Comparison of ENCODE assay signal across 28 cellular contexts in the genomic region with DNA sequence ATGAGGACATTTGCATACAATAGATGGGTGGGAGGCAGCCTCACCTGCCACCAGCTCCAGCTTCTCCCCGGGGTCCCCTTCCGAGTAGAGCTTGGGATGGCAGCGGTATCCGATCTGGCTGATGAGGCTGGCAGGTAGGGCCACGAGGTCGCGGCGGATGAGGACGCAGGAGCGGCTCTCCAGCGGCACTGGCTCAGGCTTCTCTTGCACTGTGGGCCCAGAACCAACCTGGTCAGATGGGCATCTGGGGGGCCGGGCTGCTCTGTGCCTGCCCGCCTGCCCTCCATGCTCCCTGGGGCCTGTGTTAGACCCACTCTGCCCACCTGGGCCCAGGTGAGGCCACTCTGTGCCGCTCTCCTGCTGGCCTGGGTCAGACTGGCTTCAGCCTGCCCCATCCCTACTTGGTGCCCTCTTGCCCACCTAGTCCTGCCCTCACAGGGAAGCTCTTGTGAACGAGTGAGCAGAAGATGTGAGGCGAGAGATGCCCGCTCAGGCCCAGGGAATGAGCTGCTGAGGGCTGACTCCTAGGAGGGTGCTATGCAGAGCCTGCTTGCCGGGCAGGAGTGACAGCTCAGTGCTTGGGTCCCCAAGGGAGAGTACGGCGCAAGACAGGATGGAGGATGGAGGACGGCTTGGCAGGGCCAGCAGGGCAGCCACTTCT. TPM values are rescaled to one million over a fixed set of nuclear protein-coding genes. Genes with fewer than 3 reads are reported as not detected.
DNase-seq lines count a peak whose midpoint lies in the region; ATAC-seq and TF ChIP-seq lines count a peak whose summit lies in the region.
"Had no signal": no experiment of that assay in that cellular context is flagged by ENCODE, and none has a peak within 500 bp of the region (broad histone marks: within the 10 kb centered on the region; RNA-seq: fewer than 3 reads in every experiment).

No MANE protein-coding gene starts in this region.

- WGBS in heart left ventricle, 4 donors, result 89 to 93% (median 92%) methylated on average over 21 of the region's 21 CpGs
- WGBS in aorta, 2 donors, result 91 to 93% methylated on average over 21 of the region's 21 CpGs

- no peak overlapping the region for H3K27ac ChIP-seq in left ventricle myocardium inferior (replicated peaks)
- H3K27ac ChIP-seq in heart left ventricle, result no peak overlapping the region
- H3K27ac ChIP-seq in neural progenitor cell, result no peak overlapping the region
- H3K27ac ChIP-seq in aorta (ENCODE audit: low read depth in 1 of 2, low read length in 2 of 2), result no peak overlapping the region
- H3K27ac ChIP-seq: colonic mucosa had no signal

- H3K36me3 ChIP-seq in left ventricle myocardium inferior (peaks cover 20% of the 10 kb centered on the region), heart left ventricle (peaks cover 0 to 22% (median 11%) of the 10 kb centered on the region in 9 donors), neural progenitor cell (no peaks in the 10 kb centered on the region), aorta (ENCODE audit: control insufficient read depth in 1 of 2, insufficient read depth in 2 of 2, low read length in 1 of 2) (no peaks in the 10 kb centered on the region)
- H3K36me3 ChIP-seq: breast epithelium, colonic mucosa, HAP-1 had no signal

- no peaks in the 10 kb centered on the region for H3K27me3 Mint-ChIP-seq in chondrocyte (ENCODE audit: low read depth)
- H3K27me3 Mint-ChIP-seq in neural progenitor cell (ENCODE audit: insufficient read depth, low read depth), result peaks cover 2% of the 10 kb centered on the region
- H3K27me3 Mint-ChIP-seq in nephron progenitor cell (ENCODE audit: low read depth, poor library complexity), result peaks cover 16% of the 10 kb centered on the region
- H3K27me3 Mint-ChIP-seq: activated naive CD4-positive, alpha-beta T cell treated with anti-CD3 and anti-CD28 coated beads, Interleukin-2, amount 10 ng/mL, durations not matched to agents 7 days and 5 days had no signal

- H3K4me3 Mint-ChIP-seq in chondrocyte (ENCODE audit: unreplicated experiment) (no peak overlapping the region), neural progenitor cell (no peak overlapping the region), nephron progenitor cell (no peak overlapping the region)
- H3K4me3 Mint-ChIP-seq: activated naive CD4-positive, alpha-beta T cell treated with anti-CD3 and anti-CD28 coated beads, Interleukin-2, amount 10 ng/mL, durations not matched to agents 7 days and 5 days; activated T-cell treated with anti-CD3 and anti-CD28 coated beads, Interleukin-2, amount 50 U/mL, for 72 hours; T-helper 2 cell treated with Interferon-gamma antibody and Interleukin-4, amounts not matched to agents 5 μg/mL and 100 μg/mL, for 36 hours had no signal

- ATAC-seq in heart left ventricle, result no peak
- ATAC-seq in aorta (ENCODE audit: low FRiP score), result no peak
- ATAC-seq in HG02973 (IDR thresholded peaks at IDR 0.05; ENCODE audit: unreplicated experiment), result no peak
- ATAC-seq: activated T-cell treated with anti-CD3 and anti-CD28 coated beads, Interleukin-2, amount 50 U/mL, for 72 hours; left colon had no signal

- no peaks in the 10 kb centered on the region for H3K79me2 ChIP-seq in neural progenitor cell (ENCODE audit: low read depth)

- H3K4me1 ChIP-seq in left ventricle myocardium inferior, result peaks cover 42% of the 10 kb centered on the region
- peaks cover 8 to 37% (median 19%) of the 10 kb centered on the region in 12 donors for H3K4me1 ChIP-seq in heart left ventricle
- H3K4me1 ChIP-seq in neural progenitor cell, result peaks cover 16% of the 10 kb centered on the region
- no peaks in the 10 kb centered on the region for H3K4me1 ChIP-seq in aorta (ENCODE audit: control insufficient read depth in 1 of 2, insufficient read depth in 2 of 2, low read length in 2 of 2)
- H3K4me1 ChIP-seq: breast epithelium, colonic mucosa had no signal

- no peak overlapping the region for H3K27ac Mint-ChIP-seq in chondrocyte (ENCODE audit: unreplicated experiment)
- peak overlapping the region; percentile 53 for H3K27ac Mint-ChIP-seq in neural progenitor cell
- no peak overlapping the region for H3K27ac Mint-ChIP-seq in nephron progenitor cell
- H3K27ac Mint-ChIP-seq: activated naive CD4-positive, alpha-beta T cell treated with anti-CD3 and anti-CD28 coated beads, Interleukin-2, amount 10 ng/mL, durations not matched to agents 7 days and 5 days; activated T-cell treated with anti-CD3 and anti-CD28 coated beads, Interleukin-2, amount 50 U/mL, for 72 hours; T-helper 2 cell treated with Interferon-gamma antibody and Interleukin-4, amounts not matched to agents 5 μg/mL and 100 μg/mL, for 36 hours had no signal

- H2AFZ ChIP-seq in neural progenitor cell (replicated peaks), result no peak overlapping the region

- peaks cover 4% of the 10 kb centered on the region for H3F3A ChIP-seq in neural progenitor cell (ENCODE audit: low read depth)

- H3K4me2 ChIP-seq in neural progenitor cell, result no peak overlapping the region

- H3K36me3 Mint-ChIP-seq in chondrocyte (ENCODE audit: low read depth), result peaks cover 1% of the 10 kb centered on the region
- H3K36me3 Mint-ChIP-seq in neural progenitor cell, result no peaks in the 10 kb centered on the region
- H3K36me3 Mint-ChIP-seq in nephron progenitor cell (ENCODE audit: low read depth), result no peaks in the 10 kb centered on the region
- H3K36me3 Mint-ChIP-seq: activated naive CD4-positive, alpha-beta T cell treated with anti-CD3 and anti-CD28 coated beads, Interleukin-2, amount 10 ng/mL, durations not matched to agents 7 days and 5 days had no signal

- H3K9me3 Mint-ChIP-seq in chondrocyte (ENCODE audit: low read depth) (no peaks in the 10 kb centered on the region), neural progenitor cell (no peaks in the 10 kb centered on the region), nephron progenitor cell (peaks cover 8% of the 10 kb centered on the region)
- H3K9me3 Mint-ChIP-seq: activated naive CD4-positive, alpha-beta T cell treated with anti-CD3 and anti-CD28 coated beads, Interleukin-2, amount 10 ng/mL, durations not matched to agents 7 days and 5 days; activated T-cell treated with anti-CD3 and anti-CD28 coated beads, Interleukin-2, amount 50 U/mL, for 72 hours; T-helper 2 cell treated with Interferon-gamma antibody and Interleukin-4, amounts not matched to agents 5 μg/mL and 100 μg/mL, for 36 hours had no signal

- no peaks in the 10 kb centered on the region for H3K9me3 ChIP-seq in left ventricle myocardium inferior (replicated peaks)
- H3K9me3 ChIP-seq in heart left ventricle, result no peaks in the 10 kb centered on the region
- no peaks in the 10 kb centered on the region for H3K9me3 ChIP-seq in neural progenitor cell (ENCODE audit: low read depth)
- no peaks in the 10 kb centered on the region for H3K9me3 ChIP-seq in aorta (ENCODE audit: control insufficient read depth, low read length)
- H3K9me3 ChIP-seq: breast epithelium, colonic mucosa, HAP-1, tibial nerve had no signal

- no peak overlapping the region for H3K9ac ChIP-seq in neural progenitor cell

- TF ChIP-seq POLR2A in heart left ventricle (IDR thresholded peaks at IDR 0.05), result no peak

- no peak overlapping the region for H3K4me3 ChIP-seq in left ventricle myocardium inferior
- H3K4me3 ChIP-seq in heart left ventricle, result no peak overlapping the region
- no peak overlapping the region for H3K4me3 ChIP-seq in neural progenitor cell
- no peak overlapping the region for H3K4me3 ChIP-seq in aorta (ENCODE audit: low read length in 2 of 2)
- H3K4me3 ChIP-seq: breast epithelium, colonic mucosa, HAP-1, tibial nerve had no signal

- peaks cover 8% of the 10 kb centered on the region for H4K20me1 ChIP-seq in neural progenitor cell (ENCODE audit: low read depth)

- H3K27me3 ChIP-seq in left ventricle myocardium inferior (ENCODE audit: low read depth) (no peaks in the 10 kb centered on the region), heart left ventricle (no peaks in the 10 kb centered on the region), neural progenitor cell (no peaks in the 10 kb centered on the region), aorta (ENCODE audit: control insufficient read depth in 1 of 2, insufficient read depth in 2 of 2, low read length in 1 of 2) (no peaks in the 10 kb centered on the region)
- H3K27me3 ChIP-seq: breast epithelium, colonic mucosa, tibial nerve had no signal

- peaks cover 8% of the 10 kb centered on the region for H3K4me1 Mint-ChIP-seq in chondrocyte (ENCODE audit: low read depth)
- peaks cover 27% of the 10 kb centered on the region for H3K4me1 Mint-ChIP-seq in neural progenitor cell
- H3K4me1 Mint-ChIP-seq in nephron progenitor cell, result peaks cover 14% of the 10 kb centered on the region
- H3K4me1 Mint-ChIP-seq: activated naive CD4-positive, alpha-beta T cell treated with anti-CD3 and anti-CD28 coated beads, Interleukin-2, amount 10 ng/mL, durations not matched to agents 7 days and 5 days had no signal

- intact Hi-C loops in left ventricle myocardium inferior (cut with micrococcal nuclease), result no loop called here
- intact Hi-C loops in heart left ventricle (cut with DNase I), result no loop called here
- intact Hi-C loops in aorta (cut with DNase I), result no loop called here

- peak; percentile 11 for DNase-seq in left ventricle myocardium inferior
- DNase-seq in heart left ventricle, result no peak
- DNase-seq in chondrocyte (ENCODE audit: low spot score), result peak; percentile 77
- no peak for DNase-seq in neural progenitor cell (ENCODE audit: low spot score)
- DNase-seq in aorta, result peak; percentile 35 to 73
- no peak for DNase-seq in nephron progenitor cell
- no peak for DNase-seq in NCI-H510A treated with DMSO at 0.1 percent for 48 hours (lab: John Stamatoyannopoulos, UW)
- DNase-seq: activated CD4-positive, alpha-beta T cell treated with anti-CD3 and anti-CD28 coated beads for 48 hours; activated naive CD4-positive, alpha-beta T cell treated with anti-CD3 and anti-CD28 coated beads, Interleukin-2, amount 10 ng/mL, durations not matched to agents 7 days and 5 days; activated T-cell treated with anti-CD3 and anti-CD28 coated beads, Interleukin-2, amount 50 U/mL, for 72 hours; amniotic stem cell; C1 segment of cervical spinal cord; colonic mucosa; DMS79; effector memory CD4-positive, alpha-beta T cell; GF-D8; mesenchymal stem cell; NCI-H1092 treated with DMSO at 0.1 percent for 48 hours; NCI-H2029; NCI-H226; occipital lobe; stimulated activated CD4-positive, alpha-beta T cell treated with anti-CD3 and anti-CD28 coated beads, Interleukin-2, amount 100 ng/mL, for 24 hours had no signal

- TF ChIP-seq CTCF in left ventricle myocardium inferior (IDR thresholded peaks at IDR 0.05; ENCODE audit: borderline replicate concordance), result no peak
- TF ChIP-seq CTCF in heart left ventricle (IDR thresholded peaks at IDR 0.05), result no peak
- TF ChIP-seq CTCF in chondrocyte (IDR thresholded peaks at IDR 0.05), result no peak
- no peak for TF ChIP-seq CTCF in neural progenitor cell (IDR thresholded peaks at IDR 0.05)
- no peak for TF ChIP-seq CTCF in nephron progenitor cell (IDR thresholded peaks at IDR 0.05)

RNA-seq across cellular contexts. Expression of a gene that starts 55.2 kb away (rescaled TPM):
- total RNA-seq in left ventricle myocardium inferior, result 108 TPM
- 100 to 1,000 TPM in 4 of 9 donors, 10 to 100 TPM in 5; 71.1 to 115 (median 87.6) TPM for total RNA-seq in heart left ventricle
- polyA plus RNA-seq in heart left ventricle, result 100 to 1,000 TPM; 100 to 140 TPM
- 33.2 to 36.0 TPM (median 33.5 TPM) in 3 replicates for total RNA-seq in chondrocyte
- 53.6 and 66.0 TPM in 2 replicates for total RNA-seq in neural progenitor cell (ENCODE audit: low replicate concordance)
- 10 to 100 TPM; 24.1 to 38.0 TPM for total RNA-seq in aorta
- polyA plus RNA-seq in aorta, result 10 to 100 TPM; 36.9 to 49.9 TPM

Comparison
In these comparisons a context has a peak if more than half of its experiments do, and no peak if none do; other contexts are left out.
1. DNase-seq: peak in left ventricle myocardium inferior (single experiment), chondrocyte (single experiment) and aorta (2 of 2); none in heart left ventricle (0 of 5), neural progenitor cell (single experiment), nephron progenitor cell (single experiment) and NCI-H510A treated with DMSO at 0.1 percent for 48 hours (single experiment).